In the genomic region with DNA sequence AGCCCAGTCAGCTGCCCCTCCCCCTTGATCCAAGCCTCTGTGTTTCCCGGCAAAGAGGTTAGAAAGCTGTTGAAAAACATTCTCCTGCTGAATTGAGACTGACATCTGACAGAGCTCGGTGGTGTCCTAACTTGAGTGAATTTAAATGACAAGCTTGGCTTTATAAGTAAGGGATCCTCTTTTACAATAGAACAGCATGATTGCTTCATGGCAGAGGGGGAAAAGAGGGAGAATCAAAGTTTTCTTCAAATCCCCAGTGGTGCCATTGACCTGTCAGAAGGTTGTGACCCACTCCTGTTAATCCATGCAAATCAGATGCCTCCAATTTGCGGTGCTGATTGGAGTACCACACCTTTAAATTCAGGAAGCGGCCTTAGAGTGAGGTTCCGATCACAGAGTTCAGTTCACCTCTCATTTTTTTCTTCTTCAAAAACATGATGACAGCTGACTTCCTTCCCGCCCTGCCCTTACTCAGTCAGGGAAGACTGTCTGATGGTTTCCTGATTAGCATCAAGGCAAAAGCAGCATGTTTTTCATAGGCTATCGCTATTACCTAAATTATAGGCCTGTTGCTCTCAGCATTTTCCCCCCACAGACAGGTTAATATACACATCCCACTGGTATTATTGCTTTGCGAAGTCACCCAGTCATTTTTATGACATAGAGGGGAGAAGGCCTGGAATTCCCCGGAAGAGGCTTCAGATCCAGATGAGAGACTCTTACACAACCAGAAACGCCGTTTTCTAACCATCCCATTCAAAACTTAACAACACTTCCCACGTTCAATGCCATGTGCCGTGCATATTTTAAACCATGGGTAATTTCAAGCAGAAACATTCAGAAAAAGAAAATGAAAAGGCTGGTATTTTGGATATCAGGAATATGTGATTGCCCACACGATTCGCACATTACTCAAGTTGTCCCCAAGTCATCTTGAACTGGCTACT, we compare ENCODE assay signal across 10 cellular contexts.
DNase-seq lines count a peak whose midpoint lies in the region; ATAC-seq and TF ChIP-seq lines count a peak whose summit lies in the region.
"Had no signal": no experiment of that assay in that cellular context is flagged by ENCODE, and none has a peak within 500 bp of the region (broad histone marks: within the 10 kb centered on the region; RNA-seq: fewer than 3 reads in every experiment).

No MANE protein-coding gene starts in this region.

- H3K9ac ChIP-seq in BLaER1 (no peak overlapping the region), HUES64 (ENCODE audit: low read depth, low read length) (no peak overlapping the region)

- intact Hi-C loops in adrenal gland (cut with DNase I): no loop called here

- peak; percentile 29 for ATAC-seq in GM19035 (IDR thresholded peaks at IDR 0.05; ENCODE audit: unreplicated experiment)

- TF ChIP-seq POLR2A in adrenal gland (IDR thresholded peaks at IDR 0.05): no peak

- no peak overlapping the region for H3K4me3 ChIP-seq in BLaER1
- H3K4me3 ChIP-seq in HUES64 (ENCODE audit: low read length): peak overlapping the region; percentile 7
- no peak overlapping the region for H3K4me3 ChIP-seq in iPS DF 6.9 (ENCODE audit: low read length)
- H3K4me3 ChIP-seq in SJCRH30: no peak overlapping the region
- no peak overlapping the region for H3K4me3 ChIP-seq in adrenal gland
- H3K4me3 ChIP-seq: lung had no signal

- H3K4me2 ChIP-seq in BLaER1: peak overlapping the region; percentile 18

- WGBS in HUES64: 27% methylated on average over 15 of the region's 15 CpGs
- WGBS in iPS DF 6.9 (ENCODE audit: insufficient coverage, insufficient read length): no CpG with 5 or more reads among the region's 15 CpGs
- WGBS in adrenal gland, 4 donors: 73 to 80% (median 75%) methylated on average over 15 of the region's 15 CpGs

- no peaks in the 10 kb centered on the region for H3K27me3 ChIP-seq in BLaER1
- H3K27me3 ChIP-seq in HUES64 (ENCODE audit: insufficient read depth, low read length): peaks cover 81% of the 10 kb centered on the region
- H3K27me3 ChIP-seq in iPS DF 6.9 (ENCODE audit: control insufficient read depth, insufficient read depth, low read length): peaks cover 21% of the 10 kb centered on the region; the same call in 1 of the 2 replicates
- H3K27me3 ChIP-seq in SJCRH30: no peaks in the 10 kb centered on the region
- H3K27me3 ChIP-seq in adrenal gland: no peaks in the 10 kb centered on the region

- no peaks in the 10 kb centered on the region for H3K9me3 ChIP-seq in BLaER1
- peaks cover 3% of the 10 kb centered on the region; the same call in 1 of the 2 replicates for H3K9me3 ChIP-seq in HUES64 (ENCODE audit: insufficient read depth, low read depth, low read length)
- no peaks in the 10 kb centered on the region for H3K9me3 ChIP-seq in iPS DF 6.9 (ENCODE audit: control insufficient read depth, insufficient read depth, low read length)
- H3K9me3 ChIP-seq in SJCRH30 (replicated peaks): no peaks in the 10 kb centered on the region
- H3K9me3 ChIP-seq in adrenal gland (replicated peaks in 1 of 3): no peaks in the 10 kb centered on the region

- peaks cover 54% of the 10 kb centered on the region for H3K36me3 ChIP-seq in BLaER1
- no peaks in the 10 kb centered on the region for H3K36me3 ChIP-seq in HUES64 (ENCODE audit: insufficient read depth, low read length)
- H3K36me3 ChIP-seq in iPS DF 6.9 (ENCODE audit: control insufficient read depth, insufficient read depth, low read length): no peaks in the 10 kb centered on the region
- H3K36me3 ChIP-seq in SJCRH30: no peaks in the 10 kb centered on the region
- H3K36me3 ChIP-seq in adrenal gland (replicated peaks in 1 of 2): no peaks in the 10 kb centered on the region

- H4K20me1 ChIP-seq in BLaER1: peaks cover 100% of the 10 kb centered on the region

- no peak for TF ChIP-seq CTCF in adrenal gland (IDR thresholded peaks at IDR 0.05)

- DNase-seq in iPS DF 6.9 (ENCODE audit: low read depth, low spot score): peak; percentile 50
- no peak for DNase-seq in NCI-H187 treated with DMSO at 0.1 percent for 48 hours (lab: John Stamatoyannopoulos, UW)
- no peak for DNase-seq in NCI-H1694 treated with DMSO at 0.1 percent for 48 hours (lab: John Stamatoyannopoulos, UW)
- no peak for DNase-seq in SJCRH30
- no peak for DNase-seq in adrenal gland
- DNase-seq: GDM1 had no signal

- H3K4me1 ChIP-seq in BLaER1 (peaks cover 70% of the 10 kb centered on the region), HUES64 (ENCODE audit: insufficient read depth, low read length) (peaks cover 17% of the 10 kb centered on the region), iPS DF 6.9 (ENCODE audit: control insufficient read depth, insufficient read depth, low read length) (no peaks in the 10 kb centered on the region), SJCRH30 (no peaks in the 10 kb centered on the region), adrenal gland (replicated peaks in 1 of 2) (no peaks in the 10 kb centered on the region)

- H3K27ac ChIP-seq in BLaER1: no peak overlapping the region
- H3K27ac ChIP-seq in HUES64 (ENCODE audit: low read depth, low read length): no peak overlapping the region
- no peak overlapping the region for H3K27ac ChIP-seq in iPS DF 6.9 (ENCODE audit: low read length)
- H3K27ac ChIP-seq in SJCRH30: no peak overlapping the region
- H3K27ac ChIP-seq in adrenal gland: no peak overlapping the region
